In the genomic region with DNA sequence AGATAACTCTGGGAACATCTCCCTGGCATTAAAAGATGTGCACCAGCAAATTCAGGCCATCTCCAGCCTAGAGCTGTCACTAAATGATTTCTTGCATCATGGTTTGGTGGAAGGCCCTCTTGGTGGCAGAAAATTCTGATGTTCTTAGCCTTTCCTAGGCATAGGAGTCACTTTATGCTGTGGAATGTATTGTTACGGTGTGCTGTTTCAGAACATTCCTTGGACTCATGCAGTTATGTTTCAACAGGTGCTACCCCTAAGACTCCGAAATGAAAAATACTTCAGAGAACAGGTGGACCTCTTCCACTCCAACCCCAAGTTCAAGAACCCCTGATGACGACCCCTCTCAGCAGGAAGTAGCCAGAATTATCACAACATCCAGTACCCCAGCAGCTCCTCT, we compare ENCODE assay signal across 1 cellular context.
TF ChIP-seq lines count a peak whose summit lies in the region.

No MANE protein-coding gene starts in this region.

TF ChIP-seq in GM12878, 131 proteins besides CTCF, POLR2A, EP300 and RAD21 (continued from another document):
- TF ChIP-seq, protein P1, sequence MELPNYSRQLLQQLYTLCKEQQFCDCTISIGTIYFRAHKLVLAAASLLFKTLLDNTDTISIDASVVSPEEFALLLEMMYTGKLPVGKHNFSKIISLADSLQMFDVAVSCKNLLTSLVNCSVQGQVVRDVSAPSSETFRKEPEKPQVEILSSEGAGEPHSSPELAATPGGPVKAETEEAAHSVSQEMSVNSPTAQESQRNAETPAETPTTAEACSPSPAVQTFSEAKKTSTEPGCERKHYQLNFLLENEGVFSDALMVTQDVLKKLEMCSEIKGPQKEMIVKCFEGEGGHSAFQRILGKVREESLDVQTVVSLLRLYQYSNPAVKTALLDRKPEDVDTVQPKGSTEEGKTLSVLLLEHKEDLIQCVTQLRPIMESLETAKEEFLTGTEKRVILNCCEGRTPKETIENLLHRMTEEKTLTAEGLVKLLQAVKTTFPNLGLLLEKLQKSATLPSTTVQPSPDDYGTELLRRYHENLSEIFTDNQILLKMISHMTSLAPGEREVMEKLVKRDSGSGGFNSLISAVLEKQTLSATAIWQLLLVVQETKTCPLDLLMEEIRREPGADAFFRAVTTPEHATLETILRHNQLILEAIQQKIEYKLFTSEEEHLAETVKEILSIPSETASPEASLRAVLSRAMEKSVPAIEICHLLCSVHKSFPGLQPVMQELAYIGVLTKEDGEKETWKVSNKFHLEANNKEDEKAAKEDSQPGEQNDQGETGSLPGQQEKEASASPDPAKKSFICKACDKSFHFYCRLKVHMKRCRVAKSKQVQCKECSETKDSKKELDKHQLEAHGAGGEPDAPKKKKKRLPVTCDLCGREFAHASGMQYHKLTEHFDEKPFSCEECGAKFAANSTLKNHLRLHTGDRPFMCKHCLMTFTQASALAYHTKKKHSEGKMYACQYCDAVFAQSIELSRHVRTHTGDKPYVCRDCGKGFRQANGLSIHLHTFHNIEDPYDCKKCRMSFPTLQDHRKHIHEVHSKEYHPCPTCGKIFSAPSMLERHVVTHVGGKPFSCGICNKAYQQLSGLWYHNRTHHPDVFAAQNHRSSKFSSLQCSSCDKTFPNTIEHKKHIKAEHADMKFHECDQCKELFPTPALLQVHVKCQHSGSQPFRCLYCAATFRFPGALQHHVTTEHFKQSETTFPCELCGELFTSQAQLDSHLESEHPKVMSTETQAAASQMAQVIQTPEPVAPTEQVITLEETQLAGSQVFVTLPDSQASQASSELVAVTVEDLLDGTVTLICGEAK (IDR thresholded peaks at IDR 0.05; ENCODE audit: borderline replicate concordance), result no peak
- TF ChIP-seq RB1 (IDR thresholded peaks at IDR 0.05; ENCODE audit: borderline replicate concordance) (no peak), TCF7 (IDR thresholded peaks at IDR 0.05; ENCODE audit: borderline replicate concordance) (no peak), ZNF384 (IDR thresholded peaks at IDR 0.05; ENCODE audit: borderline replicate concordance, low read depth, low read length) (no peak), SP1 (IDR thresholded peaks at IDR 0.05; ENCODE audit: low read depth, low read length) (no peak)
- TF ChIP-seq, protein P2, sequence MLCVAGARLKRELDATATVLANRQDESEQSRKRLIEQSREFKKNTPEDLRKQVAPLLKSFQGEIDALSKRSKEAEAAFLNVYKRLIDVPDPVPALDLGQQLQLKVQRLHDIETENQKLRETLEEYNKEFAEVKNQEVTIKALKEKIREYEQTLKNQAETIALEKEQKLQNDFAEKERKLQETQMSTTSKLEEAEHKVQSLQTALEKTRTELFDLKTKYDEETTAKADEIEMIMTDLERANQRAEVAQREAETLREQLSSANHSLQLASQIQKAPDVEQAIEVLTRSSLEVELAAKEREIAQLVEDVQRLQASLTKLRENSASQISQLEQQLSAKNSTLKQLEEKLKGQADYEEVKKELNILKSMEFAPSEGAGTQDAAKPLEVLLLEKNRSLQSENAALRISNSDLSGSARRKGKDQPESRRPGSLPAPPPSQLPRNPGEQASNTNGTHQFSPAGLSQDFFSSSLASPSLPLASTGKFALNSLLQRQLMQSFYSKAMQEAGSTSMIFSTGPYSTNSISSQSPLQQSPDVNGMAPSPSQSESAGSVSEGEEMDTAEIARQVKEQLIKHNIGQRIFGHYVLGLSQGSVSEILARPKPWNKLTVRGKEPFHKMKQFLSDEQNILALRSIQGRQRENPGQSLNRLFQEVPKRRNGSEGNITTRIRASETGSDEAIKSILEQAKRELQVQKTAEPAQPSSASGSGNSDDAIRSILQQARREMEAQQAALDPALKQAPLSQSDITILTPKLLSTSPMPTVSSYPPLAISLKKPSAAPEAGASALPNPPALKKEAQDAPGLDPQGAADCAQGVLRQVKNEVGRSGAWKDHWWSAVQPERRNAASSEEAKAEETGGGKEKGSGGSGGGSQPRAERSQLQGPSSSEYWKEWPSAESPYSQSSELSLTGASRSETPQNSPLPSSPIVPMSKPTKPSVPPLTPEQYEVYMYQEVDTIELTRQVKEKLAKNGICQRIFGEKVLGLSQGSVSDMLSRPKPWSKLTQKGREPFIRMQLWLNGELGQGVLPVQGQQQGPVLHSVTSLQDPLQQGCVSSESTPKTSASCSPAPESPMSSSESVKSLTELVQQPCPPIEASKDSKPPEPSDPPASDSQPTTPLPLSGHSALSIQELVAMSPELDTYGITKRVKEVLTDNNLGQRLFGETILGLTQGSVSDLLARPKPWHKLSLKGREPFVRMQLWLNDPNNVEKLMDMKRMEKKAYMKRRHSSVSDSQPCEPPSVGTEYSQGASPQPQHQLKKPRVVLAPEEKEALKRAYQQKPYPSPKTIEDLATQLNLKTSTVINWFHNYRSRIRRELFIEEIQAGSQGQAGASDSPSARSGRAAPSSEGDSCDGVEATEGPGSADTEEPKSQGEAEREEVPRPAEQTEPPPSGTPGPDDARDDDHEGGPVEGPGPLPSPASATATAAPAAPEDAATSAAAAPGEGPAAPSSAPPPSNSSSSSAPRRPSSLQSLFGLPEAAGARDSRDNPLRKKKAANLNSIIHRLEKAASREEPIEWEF (IDR thresholded peaks at IDR 0.05; ENCODE audit: insufficient replicate concordance, low read depth, low read length), result no peak
- TF ChIP-seq, protein P3, sequence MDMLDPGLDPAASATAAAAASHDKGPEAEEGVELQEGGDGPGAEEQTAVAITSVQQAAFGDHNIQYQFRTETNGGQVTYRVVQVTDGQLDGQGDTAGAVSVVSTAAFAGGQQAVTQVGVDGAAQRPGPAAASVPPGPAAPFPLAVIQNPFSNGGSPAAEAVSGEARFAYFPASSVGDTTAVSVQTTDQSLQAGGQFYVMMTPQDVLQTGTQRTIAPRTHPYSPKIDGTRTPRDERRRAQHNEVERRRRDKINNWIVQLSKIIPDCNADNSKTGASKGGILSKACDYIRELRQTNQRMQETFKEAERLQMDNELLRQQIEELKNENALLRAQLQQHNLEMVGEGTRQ (IDR thresholded peaks at IDR 0.05; ENCODE audit: borderline replicate concordance, low read depth, low read length), result no peak
